15 cellular contexts compared by ENCODE assay signal in genomic region chr2:213001285-213001910, GRCh38.
DNase-seq lines count a peak whose midpoint lies in the region; ATAC-seq and TF ChIP-seq lines count a peak whose summit lies in the region.
"Had no signal": no experiment of that assay in that cellular context is flagged by ENCODE, and none has a peak within 500 bp of the region (broad histone marks: within the 10 kb centered on the region; RNA-seq: fewer than 3 reads in every experiment).

No MANE protein-coding gene starts in this region.

- H3K9me3 Mint-ChIP-seq in stimulated activated naive CD8-positive, alpha-beta T cell treated with anti-CD3 and anti-CD28 coated beads, Interleukin-15, Interleukin-2, amounts not matched to agents 100 ng/mL and 50 ng/mL, for 24 hours = no peaks in the 10 kb centered on the region
- H3K9me3 Mint-ChIP-seq in activated naive CD8-positive, alpha-beta T cell treated with anti-CD3 and anti-CD28 coated beads for 36 hours = no peaks in the 10 kb centered on the region
- H3K9me3 Mint-ChIP-seq in memory B cell (no peaks in the 10 kb centered on the region), progenitor cell of endocrine pancreas (ENCODE audit: low read depth) (no peaks in the 10 kb centered on the region)

- no peaks in the 10 kb centered on the region for H3K36me3 ChIP-seq in aorta (ENCODE audit: control insufficient read depth in 1 of 2, insufficient read depth in 2 of 2, low read length in 1 of 2)

- peak overlapping the region in 1 of 2 donors; percentile 26 for H3K4me3 ChIP-seq in aorta (ENCODE audit: low read length in 2 of 2)

- no peaks in the 10 kb centered on the region for H3K36me3 Mint-ChIP-seq in stimulated activated naive CD8-positive, alpha-beta T cell treated with anti-CD3 and anti-CD28 coated beads, Interleukin-15, Interleukin-2, amounts not matched to agents 100 ng/mL and 50 ng/mL, for 24 hours (ENCODE audit: low read depth)
- peaks cover 4% of the 10 kb centered on the region for H3K36me3 Mint-ChIP-seq in activated naive CD8-positive, alpha-beta T cell treated with anti-CD3 and anti-CD28 coated beads for 36 hours
- no peaks in the 10 kb centered on the region for H3K36me3 Mint-ChIP-seq in memory B cell
- H3K36me3 Mint-ChIP-seq in progenitor cell of endocrine pancreas (ENCODE audit: insufficient read depth) = peaks cover 1% of the 10 kb centered on the region

- H3K4me3 Mint-ChIP-seq in stimulated activated naive CD8-positive, alpha-beta T cell treated with anti-CD3 and anti-CD28 coated beads, Interleukin-15, Interleukin-2, amounts not matched to agents 100 ng/mL and 50 ng/mL, for 24 hours = peak overlapping the region; percentile 59
- H3K4me3 Mint-ChIP-seq in activated naive CD8-positive, alpha-beta T cell treated with anti-CD3 and anti-CD28 coated beads for 36 hours = peak overlapping the region; percentile 63
- H3K4me3 Mint-ChIP-seq in memory B cell = peak overlapping the region; percentile 1
- no peak overlapping the region for H3K4me3 Mint-ChIP-seq in progenitor cell of endocrine pancreas (ENCODE audit: low read depth)

- WGBS in aorta, 2 donors = 16 to 21% methylated on average over 3 of the region's 3 CpGs

- intact Hi-C loops in aorta (cut with DNase I) = no loop called here

- no peak for DNase-seq in stimulated activated naive CD8-positive, alpha-beta T cell treated with anti-CD3 and anti-CD28 coated beads, Interleukin-15, Interleukin-2, amounts not matched to agents 100 U/mL and 50 U/mL, for 24 hours
- no peak for DNase-seq in activated naive CD8-positive, alpha-beta T cell treated with anti-CD3 and anti-CD28 coated beads for 36 hours
- DNase-seq in memory B cell (ENCODE audit: low spot score in 2 of 2) = no peak
- no peak for DNase-seq in aorta
- no peak for DNase-seq in GM10266 (ENCODE audit: extremely low spot score)
- no peak for DNase-seq in progenitor cell of endocrine pancreas (ENCODE audit: low spot score, unreplicated experiment)
- no peak for DNase-seq in OCI-M2 (lab: John Stamatoyannopoulos, UW; ENCODE audit: unreplicated experiment)
- DNase-seq: activated CD4-positive, alpha-beta T cell treated with anti-CD3 and anti-CD28 coated beads, Interleukin-2, amount 50 U/mL, for 1 hour; dorsolateral prefrontal cortex; NCI-H1436; posterior cingulate gyrus; stimulated activated CD4-positive, alpha-beta T cell treated with anti-CD3 and anti-CD28 coated beads, Interleukin-4, amount 100 ng/mL, for 1 hour; SW 1271 had no signal

- H3K9me3 ChIP-seq in aorta (ENCODE audit: control insufficient read depth, low read length) = no peaks in the 10 kb centered on the region

- no peak for ATAC-seq in stimulated activated naive CD8-positive, alpha-beta T cell treated with anti-CD3 and anti-CD28 coated beads, Interleukin-15, Interleukin-2, amounts not matched to agents 100 U/mL and 50 U/mL, for 24 hours
- ATAC-seq in memory B cell (ENCODE audit: low read depth) (peak; percentile 38), aorta (ENCODE audit: low FRiP score) (peak; percentile 54)
- ATAC-seq: left lobe of liver had no signal

- no peaks in the 10 kb centered on the region for H3K4me1 ChIP-seq in aorta (ENCODE audit: control insufficient read depth in 1 of 2, insufficient read depth in 2 of 2, low read length in 2 of 2)

- peak overlapping the region; percentile 77 for H3K27ac Mint-ChIP-seq in stimulated activated naive CD8-positive, alpha-beta T cell treated with anti-CD3 and anti-CD28 coated beads, Interleukin-15, Interleukin-2, amounts not matched to agents 100 ng/mL and 50 ng/mL, for 24 hours
- H3K27ac Mint-ChIP-seq in activated naive CD8-positive, alpha-beta T cell treated with anti-CD3 and anti-CD28 coated beads for 36 hours = peak overlapping the region; percentile 73
- H3K27ac Mint-ChIP-seq in memory B cell (peak overlapping the region; percentile 12), progenitor cell of endocrine pancreas (no peak overlapping the region)

- TF ChIP-seq CTCF in GM10266 (IDR thresholded peaks at IDR 0.05; ENCODE audit: control insufficient read depth, insufficient read depth, low read depth, missing control alignments) = no peak
- TF ChIP-seq CTCF in progenitor cell of endocrine pancreas (IDR thresholded peaks at IDR 0.05; ENCODE audit: unreplicated experiment) = no peak

- no peaks in the 10 kb centered on the region for H3K27me3 Mint-ChIP-seq in stimulated activated naive CD8-positive, alpha-beta T cell treated with anti-CD3 and anti-CD28 coated beads, Interleukin-15, Interleukin-2, amounts not matched to agents 100 ng/mL and 50 ng/mL, for 24 hours
- H3K27me3 Mint-ChIP-seq in activated naive CD8-positive, alpha-beta T cell treated with anti-CD3 and anti-CD28 coated beads for 36 hours = no peaks in the 10 kb centered on the region
- H3K27me3 Mint-ChIP-seq in memory B cell = no peaks in the 10 kb centered on the region
- H3K27me3 Mint-ChIP-seq in progenitor cell of endocrine pancreas = no peaks in the 10 kb centered on the region

- H3K4me1 Mint-ChIP-seq in stimulated activated naive CD8-positive, alpha-beta T cell treated with anti-CD3 and anti-CD28 coated beads, Interleukin-15, Interleukin-2, amounts not matched to agents 100 ng/mL and 50 ng/mL, for 24 hours (ENCODE audit: low read depth) = peaks cover 54% of the 10 kb centered on the region
- H3K4me1 Mint-ChIP-seq in activated naive CD8-positive, alpha-beta T cell treated with anti-CD3 and anti-CD28 coated beads for 36 hours = peaks cover 23% of the 10 kb centered on the region
- H3K4me1 Mint-ChIP-seq in memory B cell = no peaks in the 10 kb centered on the region
- no peaks in the 10 kb centered on the region for H3K4me1 Mint-ChIP-seq in progenitor cell of endocrine pancreas (ENCODE audit: low read depth)

- H3K27ac ChIP-seq in aorta (ENCODE audit: low read depth in 1 of 2, low read length in 2 of 2) = no peak overlapping the region
- H3K27ac ChIP-seq: dorsolateral prefrontal cortex had no signal

- H3K27me3 ChIP-seq in aorta (ENCODE audit: control insufficient read depth in 1 of 2, insufficient read depth in 2 of 2, low read length in 1 of 2) = no peaks in the 10 kb centered on the region
- H3K27me3 ChIP-seq: dorsolateral prefrontal cortex had no signal
